Comparison of ENCODE assay signal across 8 cellular contexts in the genomic region with DNA sequence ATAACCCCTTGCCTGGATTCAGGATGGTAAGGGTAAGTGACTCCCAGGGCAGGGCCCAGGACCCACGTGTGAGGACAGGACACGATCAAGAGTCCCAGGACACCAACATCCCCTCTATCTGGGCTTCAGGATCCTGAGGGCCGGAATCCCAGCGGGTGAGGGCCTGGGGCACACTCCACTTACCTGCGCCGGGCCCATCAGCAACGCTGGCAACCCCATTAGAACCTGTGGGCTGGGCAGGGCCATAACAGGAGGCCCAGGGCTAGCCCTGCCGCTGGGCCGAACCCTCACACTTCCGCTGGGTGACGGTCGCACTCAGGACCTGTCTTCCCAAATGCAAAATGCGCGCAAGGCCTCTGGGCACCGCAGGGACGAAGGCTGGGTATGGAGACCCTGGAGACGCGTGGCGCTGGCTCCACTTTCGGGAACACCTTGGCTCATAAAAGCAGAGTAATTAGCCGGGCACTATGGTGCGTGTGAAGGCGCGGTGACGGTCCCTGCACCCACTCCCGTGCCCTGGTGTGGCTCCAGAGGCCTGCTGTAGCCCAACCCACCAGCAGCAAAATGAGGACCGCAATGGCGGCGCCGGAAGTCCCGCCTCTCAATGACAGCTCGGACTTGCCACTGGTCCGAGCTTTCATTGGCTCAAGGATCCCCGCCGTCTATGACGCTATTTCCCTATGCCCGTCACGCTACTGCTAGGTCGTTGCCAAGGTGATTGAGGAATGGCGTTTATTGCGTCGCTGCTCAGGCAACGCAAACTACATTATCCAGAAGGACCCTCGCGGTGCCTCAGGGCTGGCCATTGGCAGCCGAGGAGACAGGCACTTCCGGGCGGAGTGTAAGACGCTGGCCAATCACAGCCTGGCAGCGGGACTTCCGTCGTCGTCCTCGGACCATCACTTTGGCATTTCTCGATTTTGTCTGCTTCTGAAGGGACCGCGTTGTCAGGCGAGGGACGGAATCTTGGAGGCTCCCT. TPM values are rescaled to one million over a fixed set of nuclear protein-coding genes. Genes with fewer than 3 reads are reported as not detected.
DNase-seq lines count a peak whose midpoint lies in the region; ATAC-seq and TF ChIP-seq lines count a peak whose summit lies in the region.

ZNF132 (minus strand) TSS at position 578 of the 979 bp plus-strand sequence; CDS start at position 246, 332 bp downstream.

- H3K9me3 ChIP-seq in osteoblast (ENCODE audit: low read depth, low read length) = peaks cover 18% of the 10 kb centered on the region

- peak within 1 kb of the TSS; percentile 95 for H3K27ac Mint-ChIP-seq in activated naive CD8-positive, alpha-beta T cell
- H3K27ac Mint-ChIP-seq in glutamatergic neuron (ENCODE audit: unreplicated experiment) = peak within 1 kb of the TSS; percentile 78

- DNase-seq in BJ (ENCODE audit: low read depth) (peak; percentile 100), SK-N-DZ (ENCODE audit: low spot score) (peak; percentile 98), glutamatergic neuron (peak; percentile 86), osteoblast (ENCODE audit: insufficient read length, low spot score, missing footprints) (peak; percentile 99)

- ATAC-seq in GM19395 (IDR thresholded peaks at IDR 0.05; ENCODE audit: unreplicated experiment) (peak; percentile 97), HG03571 (IDR thresholded peaks at IDR 0.05; ENCODE audit: unreplicated experiment) (peak; percentile 91)

- peak within 1 kb of the TSS; percentile 96 for H3K4me3 Mint-ChIP-seq in activated naive CD8-positive, alpha-beta T cell
- H3K4me3 Mint-ChIP-seq in glutamatergic neuron (ENCODE audit: unreplicated experiment) = peak within 1 kb of the TSS; percentile 96

- peak within 1 kb of the TSS; percentile 92 for H3K4me2 ChIP-seq in osteoblast (ENCODE audit: insufficient read depth, low read length)

- H3K4me1 Mint-ChIP-seq in activated naive CD8-positive, alpha-beta T cell (ENCODE audit: low read depth) = peaks cover 29% of the 10 kb centered on the region
- H3K4me1 Mint-ChIP-seq in glutamatergic neuron (ENCODE audit: low read depth, unreplicated experiment) = peaks cover 4% of the 10 kb centered on the region

- H4K20me1 ChIP-seq in osteoblast (ENCODE audit: insufficient read depth, low read length) = no peaks in the 10 kb centered on the region

- CTCF ChIA-PET in BJ (lab: Yijun Ruan, JAX) = interaction anchor here (1.0 kb wide), 1 partner anchor 79 kb away, joined by 3 read pairs; no protein-coding TSS in a partner anchor

- peak within 1 kb of the TSS; percentile 99 for H2AFZ ChIP-seq in osteoblast (ENCODE audit: low read length)

- H3K79me2 ChIP-seq in osteoblast (ENCODE audit: insufficient read depth, low read length) = peaks cover 24% of the 10 kb centered on the region

- H3K27me3 ChIP-seq in BJ (ENCODE audit: control insufficient read depth, insufficient read depth, low read length) (no peaks in the 10 kb centered on the region), osteoblast (ENCODE audit: insufficient read depth, low read length) (no peaks in the 10 kb centered on the region)

- H3K36me3 Mint-ChIP-seq in activated naive CD8-positive, alpha-beta T cell = peaks cover 37% of the 10 kb centered on the region
- H3K36me3 Mint-ChIP-seq in glutamatergic neuron (ENCODE audit: unreplicated experiment) = peaks cover 54% of the 10 kb centered on the region

- H3K27me3 Mint-ChIP-seq in activated naive CD8-positive, alpha-beta T cell = no peaks in the 10 kb centered on the region
- H3K27me3 Mint-ChIP-seq in glutamatergic neuron (ENCODE audit: unreplicated experiment) = peaks cover 15% of the 10 kb centered on the region

- POLR2A ChIA-PET in BJ (lab: Charles Lee) = no interaction called here

- H3K27ac ChIP-seq in osteoblast (ENCODE audit: low read depth, low read length) (peak within 1 kb of the TSS; percentile 93), temporal lobe (ENCODE audit: low read depth, low read length) (peak within 1 kb of the TSS; percentile 15)

- H3K9me3 Mint-ChIP-seq in activated naive CD8-positive, alpha-beta T cell (ENCODE audit: low read depth) = peaks cover 25% of the 10 kb centered on the region
- H3K9me3 Mint-ChIP-seq in glutamatergic neuron (ENCODE audit: unreplicated experiment) = peaks cover 28% of the 10 kb centered on the region

- peaks cover 12% of the 10 kb centered on the region for H3K4me1 ChIP-seq in osteoblast (ENCODE audit: insufficient read depth, low read length)

- H3K36me3 ChIP-seq in BJ (ENCODE audit: control insufficient read depth, insufficient read depth, low read length) (peaks cover 7% of the 10 kb centered on the region), osteoblast (ENCODE audit: insufficient read depth, low read length) (peaks cover 24% of the 10 kb centered on the region)

- TF ChIP-seq CTCF in BJ (IDR thresholded peaks at IDR 0.05; ENCODE audit: insufficient read depth, low read depth, low read length) (no peak), glutamatergic neuron (IDR thresholded peaks at IDR 0.05; ENCODE audit: partially characterized antibody, unreplicated experiment) (no peak), osteoblast (IDR thresholded peaks at IDR 0.05; ENCODE audit: extremely low read depth, low read depth, low read length) (no peak)

- peak within 1 kb of the TSS; percentile 81 for H3K4me3 ChIP-seq in BJ (ENCODE audit: low read depth, low read length)
- peak within 1 kb of the TSS; percentile 98 for H3K4me3 ChIP-seq in osteoblast (ENCODE audit: insufficient read depth, low read length)

RNA-seq across cellular contexts. Expression of gene ZNF132, which starts in this region (rescaled TPM):
- 2.7 and 3.2 TPM in 2 replicates for polyA plus RNA-seq in BJ (2011; rRNA removed)
- 5.9 and 8.4 TPM in 2 replicates for polyA minus RNA-seq in BJ (2011; rRNA and poly(A)+ RNA removed)
- polyA plus RNA-seq in SK-N-DZ (2014; cell fraction: cytosol; rRNA removed) = 1.4 and 2.2 TPM in 2 replicates
- 1.2 and 1.3 TPM in 2 replicates for polyA plus RNA-seq in SK-N-DZ (2014; cell fraction: nucleus; rRNA removed)
- total RNA-seq in glutamatergic neuron (ENCODE audit: unreplicated experiment) (4.9 TPM), osteoblast (8.8 and 10.1 TPM in 2 replicates), temporal lobe (7.1 TPM)

Comparison
In these comparisons a context has a peak if more than half of its experiments do, and no peak if none do; other contexts are left out.
1. Peak in every context shown above with its lines: DNase-seq, ATAC-seq, H3K4me3 ChIP-seq and H3K27ac ChIP-seq.